In the genomic region with DNA sequence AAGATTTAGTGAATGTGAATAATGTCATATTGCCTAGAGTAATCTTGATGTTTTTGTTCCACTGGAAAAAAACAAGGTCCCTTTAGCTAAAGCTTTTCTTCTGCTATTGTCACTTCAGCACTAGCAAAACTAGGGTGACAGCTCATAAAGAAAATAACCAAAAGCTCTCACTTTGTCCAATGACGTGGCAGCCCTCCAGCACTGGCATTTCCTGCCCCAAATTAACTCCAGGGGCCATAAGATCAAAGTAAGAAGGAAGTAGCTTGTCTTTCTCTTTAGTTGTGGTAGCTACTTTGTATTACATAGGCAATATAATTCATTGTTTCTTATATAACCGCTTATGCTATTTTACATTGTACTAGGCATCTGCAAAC, we compare ENCODE assay signal across 1 cellular context.
TF ChIP-seq lines count a peak whose summit lies in the region.

No MANE protein-coding gene starts in this region.

TF ChIP-seq in GM12878, 131 proteins besides CTCF, POLR2A, EP300 and RAD21 (continued from another document and continues in another):
- TF ChIP-seq BACH1 (IDR thresholded peaks at IDR 0.05; ENCODE audit: borderline replicate concordance) (no peak), WRNIP1 (IDR thresholded peaks at IDR 0.05; ENCODE audit: borderline replicate concordance, low read depth, low read length) (no peak), STAT1 (conservative IDR thresholded peaks at IDR 0.05) (no peak), E2F8 (IDR thresholded peaks at IDR 0.05; ENCODE audit: low read depth, partially characterized antibody) (no peak), RFX5 (IDR thresholded peaks at IDR 0.05; ENCODE audit: low read depth, low read length) (no peak), IKZF1 (conservative IDR thresholded peaks at IDR 0.05) (peak; percentile 66; the same call in 1 of the 2 replicates), LARP7 (IDR thresholded peaks at IDR 0.05) (no peak), RAD51 (IDR thresholded peaks at IDR 0.05) (no peak; the same call in 1 of the 2 replicates), ATF2 (IDR thresholded peaks at IDR 0.05; ENCODE audit: low read length) (peak; percentile 41; the same call in 1 of the 2 replicates), NR2F1 (conservative IDR thresholded peaks at IDR 0.05) (peak; percentile 82), TCF12 (IDR thresholded peaks at IDR 0.05; ENCODE audit: low read depth, low read length) (no peak), DPF2 (IDR thresholded peaks at IDR 0.05) (peak; percentile 55; the same call in 1 of the 2 replicates), IRF4 (IDR thresholded peaks at IDR 0.05; ENCODE audit: low read depth, low read length) (peak; percentile 32; the same call in 1 of the 2 replicates), ZNF207 (IDR thresholded peaks at IDR 0.05; ENCODE audit: borderline replicate concordance) (no peak), RELB (IDR thresholded peaks at IDR 0.05; ENCODE audit: low read depth) (peak; percentile 39; the same call in 1 of the 2 replicates), CEBPB (IDR thresholded peaks at IDR 0.05; ENCODE audit: borderline replicate concordance in 1 of 2, low read depth in 2 of 2, low read length in 2 of 2) (peak in 1 of 2 experiments; percentile 54; a peak in 1 of 4 replicates), TARDBP (IDR thresholded peaks at IDR 0.05; ENCODE audit: borderline replicate concordance) (no peak), SREBF1 (IDR thresholded peaks at IDR 0.05; ENCODE audit: low read length) (no peak), JUNB (IDR thresholded peaks at IDR 0.05) (peak; percentile 87), RB1 (IDR thresholded peaks at IDR 0.05; ENCODE audit: borderline replicate concordance) (no peak), HCFC1 (IDR thresholded peaks at IDR 0.05; ENCODE audit: low read length) (no peak), GATAD2B (conservative IDR thresholded peaks at IDR 0.05; ENCODE audit: low read depth) (no peak)
- TF ChIP-seq, protein P1, sequence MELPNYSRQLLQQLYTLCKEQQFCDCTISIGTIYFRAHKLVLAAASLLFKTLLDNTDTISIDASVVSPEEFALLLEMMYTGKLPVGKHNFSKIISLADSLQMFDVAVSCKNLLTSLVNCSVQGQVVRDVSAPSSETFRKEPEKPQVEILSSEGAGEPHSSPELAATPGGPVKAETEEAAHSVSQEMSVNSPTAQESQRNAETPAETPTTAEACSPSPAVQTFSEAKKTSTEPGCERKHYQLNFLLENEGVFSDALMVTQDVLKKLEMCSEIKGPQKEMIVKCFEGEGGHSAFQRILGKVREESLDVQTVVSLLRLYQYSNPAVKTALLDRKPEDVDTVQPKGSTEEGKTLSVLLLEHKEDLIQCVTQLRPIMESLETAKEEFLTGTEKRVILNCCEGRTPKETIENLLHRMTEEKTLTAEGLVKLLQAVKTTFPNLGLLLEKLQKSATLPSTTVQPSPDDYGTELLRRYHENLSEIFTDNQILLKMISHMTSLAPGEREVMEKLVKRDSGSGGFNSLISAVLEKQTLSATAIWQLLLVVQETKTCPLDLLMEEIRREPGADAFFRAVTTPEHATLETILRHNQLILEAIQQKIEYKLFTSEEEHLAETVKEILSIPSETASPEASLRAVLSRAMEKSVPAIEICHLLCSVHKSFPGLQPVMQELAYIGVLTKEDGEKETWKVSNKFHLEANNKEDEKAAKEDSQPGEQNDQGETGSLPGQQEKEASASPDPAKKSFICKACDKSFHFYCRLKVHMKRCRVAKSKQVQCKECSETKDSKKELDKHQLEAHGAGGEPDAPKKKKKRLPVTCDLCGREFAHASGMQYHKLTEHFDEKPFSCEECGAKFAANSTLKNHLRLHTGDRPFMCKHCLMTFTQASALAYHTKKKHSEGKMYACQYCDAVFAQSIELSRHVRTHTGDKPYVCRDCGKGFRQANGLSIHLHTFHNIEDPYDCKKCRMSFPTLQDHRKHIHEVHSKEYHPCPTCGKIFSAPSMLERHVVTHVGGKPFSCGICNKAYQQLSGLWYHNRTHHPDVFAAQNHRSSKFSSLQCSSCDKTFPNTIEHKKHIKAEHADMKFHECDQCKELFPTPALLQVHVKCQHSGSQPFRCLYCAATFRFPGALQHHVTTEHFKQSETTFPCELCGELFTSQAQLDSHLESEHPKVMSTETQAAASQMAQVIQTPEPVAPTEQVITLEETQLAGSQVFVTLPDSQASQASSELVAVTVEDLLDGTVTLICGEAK (IDR thresholded peaks at IDR 0.05; ENCODE audit: borderline replicate concordance) = no peak
- TF ChIP-seq, protein P2, sequence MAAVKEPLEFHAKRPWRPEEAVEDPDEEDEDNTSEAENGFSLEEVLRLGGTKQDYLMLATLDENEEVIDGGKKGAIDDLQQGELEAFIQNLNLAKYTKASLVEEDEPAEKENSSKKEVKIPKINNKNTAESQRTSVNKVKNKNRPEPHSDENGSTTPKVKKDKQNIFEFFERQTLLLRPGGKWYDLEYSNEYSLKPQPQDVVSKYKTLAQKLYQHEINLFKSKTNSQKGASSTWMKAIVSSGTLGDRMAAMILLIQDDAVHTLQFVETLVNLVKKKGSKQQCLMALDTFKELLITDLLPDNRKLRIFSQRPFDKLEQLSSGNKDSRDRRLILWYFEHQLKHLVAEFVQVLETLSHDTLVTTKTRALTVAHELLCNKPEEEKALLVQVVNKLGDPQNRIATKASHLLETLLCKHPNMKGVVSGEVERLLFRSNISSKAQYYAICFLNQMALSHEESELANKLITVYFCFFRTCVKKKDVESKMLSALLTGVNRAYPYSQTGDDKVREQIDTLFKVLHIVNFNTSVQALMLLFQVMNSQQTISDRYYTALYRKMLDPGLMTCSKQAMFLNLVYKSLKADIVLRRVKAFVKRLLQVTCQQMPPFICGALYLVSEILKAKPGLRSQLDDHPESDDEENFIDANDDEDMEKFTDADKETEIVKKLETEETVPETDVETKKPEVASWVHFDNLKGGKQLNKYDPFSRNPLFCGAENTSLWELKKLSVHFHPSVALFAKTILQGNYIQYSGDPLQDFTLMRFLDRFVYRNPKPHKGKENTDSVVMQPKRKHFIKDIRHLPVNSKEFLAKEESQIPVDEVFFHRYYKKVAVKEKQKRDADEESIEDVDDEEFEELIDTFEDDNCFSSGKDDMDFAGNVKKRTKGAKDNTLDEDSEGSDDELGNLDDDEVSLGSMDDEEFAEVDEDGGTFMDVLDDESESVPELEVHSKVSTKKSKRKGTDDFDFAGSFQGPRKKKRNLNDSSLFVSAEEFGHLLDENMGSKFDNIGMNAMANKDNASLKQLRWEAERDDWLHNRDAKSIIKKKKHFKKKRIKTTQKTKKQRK (IDR thresholded peaks at IDR 0.05; ENCODE audit: low read depth, low read length) = no peak
- TF ChIP-seq, protein P3, sequence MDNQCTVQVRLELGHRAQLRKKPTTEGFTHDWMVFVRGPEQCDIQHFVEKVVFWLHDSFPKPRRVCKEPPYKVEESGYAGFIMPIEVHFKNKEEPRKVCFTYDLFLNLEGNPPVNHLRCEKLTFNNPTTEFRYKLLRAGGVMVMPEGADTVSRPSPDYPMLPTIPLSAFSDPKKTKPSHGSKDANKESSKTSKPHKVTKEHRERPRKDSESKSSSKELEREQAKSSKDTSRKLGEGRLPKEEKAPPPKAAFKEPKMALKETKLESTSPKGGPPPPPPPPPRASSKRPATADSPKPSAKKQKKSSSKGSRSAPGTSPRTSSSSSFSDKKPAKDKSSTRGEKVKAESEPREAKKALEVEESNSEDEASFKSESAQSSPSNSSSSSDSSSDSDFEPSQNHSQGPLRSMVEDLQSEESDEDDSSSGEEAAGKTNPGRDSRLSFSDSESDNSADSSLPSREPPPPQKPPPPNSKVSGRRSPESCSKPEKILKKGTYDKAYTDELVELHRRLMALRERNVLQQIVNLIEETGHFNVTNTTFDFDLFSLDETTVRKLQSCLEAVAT (IDR thresholded peaks at IDR 0.05) = no peak
- TF ChIP-seq, protein P4, sequence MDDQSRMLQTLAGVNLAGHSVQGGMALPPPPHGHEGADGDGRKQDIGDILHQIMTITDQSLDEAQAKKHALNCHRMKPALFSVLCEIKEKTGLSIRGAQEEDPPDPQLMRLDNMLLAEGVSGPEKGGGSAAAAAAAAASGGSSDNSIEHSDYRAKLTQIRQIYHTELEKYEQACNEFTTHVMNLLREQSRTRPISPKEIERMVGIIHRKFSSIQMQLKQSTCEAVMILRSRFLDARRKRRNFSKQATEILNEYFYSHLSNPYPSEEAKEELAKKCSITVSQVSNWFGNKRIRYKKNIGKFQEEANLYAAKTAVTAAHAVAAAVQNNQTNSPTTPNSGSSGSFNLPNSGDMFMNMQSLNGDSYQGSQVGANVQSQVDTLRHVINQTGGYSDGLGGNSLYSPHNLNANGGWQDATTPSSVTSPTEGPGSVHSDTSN (IDR thresholded peaks at IDR 0.05; ENCODE audit: insufficient replicate concordance, low read depth, low read length) = no peak
- TF ChIP-seq, protein P5, sequence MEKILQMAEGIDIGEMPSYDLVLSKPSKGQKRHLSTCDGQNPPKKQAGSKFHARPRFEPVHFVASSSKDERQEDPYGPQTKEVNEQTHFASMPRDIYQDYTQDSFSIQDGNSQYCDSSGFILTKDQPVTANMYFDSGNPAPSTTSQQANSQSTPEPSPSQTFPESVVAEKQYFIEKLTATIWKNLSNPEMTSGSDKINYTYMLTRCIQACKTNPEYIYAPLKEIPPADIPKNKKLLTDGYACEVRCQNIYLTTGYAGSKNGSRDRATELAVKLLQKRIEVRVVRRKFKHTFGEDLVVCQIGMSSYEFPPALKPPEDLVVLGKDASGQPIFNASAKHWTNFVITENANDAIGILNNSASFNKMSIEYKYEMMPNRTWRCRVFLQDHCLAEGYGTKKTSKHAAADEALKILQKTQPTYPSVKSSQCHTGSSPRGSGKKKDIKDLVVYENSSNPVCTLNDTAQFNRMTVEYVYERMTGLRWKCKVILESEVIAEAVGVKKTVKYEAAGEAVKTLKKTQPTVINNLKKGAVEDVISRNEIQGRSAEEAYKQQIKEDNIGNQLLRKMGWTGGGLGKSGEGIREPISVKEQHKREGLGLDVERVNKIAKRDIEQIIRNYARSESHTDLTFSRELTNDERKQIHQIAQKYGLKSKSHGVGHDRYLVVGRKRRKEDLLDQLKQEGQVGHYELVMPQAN (conservative IDR thresholded peaks at IDR 0.05) = no peak
- TF ChIP-seq, protein P6, sequence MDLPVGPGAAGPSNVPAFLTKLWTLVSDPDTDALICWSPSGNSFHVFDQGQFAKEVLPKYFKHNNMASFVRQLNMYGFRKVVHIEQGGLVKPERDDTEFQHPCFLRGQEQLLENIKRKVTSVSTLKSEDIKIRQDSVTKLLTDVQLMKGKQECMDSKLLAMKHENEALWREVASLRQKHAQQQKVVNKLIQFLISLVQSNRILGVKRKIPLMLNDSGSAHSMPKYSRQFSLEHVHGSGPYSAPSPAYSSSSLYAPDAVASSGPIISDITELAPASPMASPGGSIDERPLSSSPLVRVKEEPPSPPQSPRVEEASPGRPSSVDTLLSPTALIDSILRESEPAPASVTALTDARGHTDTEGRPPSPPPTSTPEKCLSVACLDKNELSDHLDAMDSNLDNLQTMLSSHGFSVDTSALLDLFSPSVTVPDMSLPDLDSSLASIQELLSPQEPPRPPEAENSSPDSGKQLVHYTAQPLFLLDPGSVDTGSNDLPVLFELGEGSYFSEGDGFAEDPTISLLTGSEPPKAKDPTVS (IDR thresholded peaks at IDR 0.05; ENCODE audit: low read depth, low read length) = no peak
